ENCODE assay signal across 14 cellular contexts in genomic region chr4:24321151-24321550, GRCh38.
DNase-seq lines count a peak whose midpoint lies in the region; ATAC-seq lines count a peak whose summit lies in the region.
"Had no signal": no experiment of that assay in that cellular context is flagged by ENCODE, and none has a peak within 500 bp of the region (broad histone marks: within the 10 kb centered on the region; RNA-seq: fewer than 3 reads in every experiment).

No MANE protein-coding gene starts in this region.

- H3K27ac ChIP-seq in neuronal stem cell (replicated peaks; ENCODE audit: low read length): peak overlapping the region; percentile 44

- H3K79me1 ChIP-seq in neuronal stem cell (ENCODE audit: low read depth, low read length): no peaks in the 10 kb centered on the region

- no peak overlapping the region for H2BK5ac ChIP-seq in neuronal stem cell (ENCODE audit: low read length)

- H3K9me3 ChIP-seq in neuronal stem cell (replicated peaks in 1 of 2; ENCODE audit: control insufficient read depth in 2 of 2, insufficient read depth in 1 of 2, low read depth in 1 of 2, low read length in 2 of 2): no peaks in the 10 kb centered on the region
- H3K9me3 ChIP-seq: BE2C had no signal

- no peaks in the 10 kb centered on the region for H3K27me3 ChIP-seq in neuronal stem cell (ENCODE audit: control insufficient read depth in 3 of 3, insufficient read depth in 3 of 3, low read depth in 1 of 3, low read length in 3 of 3)

- H3K9ac ChIP-seq in neuronal stem cell (ENCODE audit: low read depth, low read length, poor library complexity): no peak overlapping the region

- WGBS in neuronal stem cell (ENCODE audit: extremely low coverage in 2 of 2, insufficient read length in 2 of 2, insufficient replicate concordance in 1 of 2), 2 donors: no CpG with 5 or more reads among the region's 6 CpGs

- no peak overlapping the region for H3K14ac ChIP-seq in neuronal stem cell (ENCODE audit: low read length)

- intact Hi-C loops in sciatic nerve (cut with DNase I): no loop called here

- no peak overlapping the region for H2BK15ac ChIP-seq in neuronal stem cell (ENCODE audit: low read length)

- no peak overlapping the region for H2BK120ac ChIP-seq in neuronal stem cell (ENCODE audit: low read depth, low read length)

- no peak overlapping the region for H4K91ac ChIP-seq in neuronal stem cell (ENCODE audit: low read depth, low read length, poor library complexity)

- no peaks in the 10 kb centered on the region for H3K36me3 ChIP-seq in neuronal stem cell (replicated peaks in 1 of 2; ENCODE audit: control insufficient read depth in 2 of 2, insufficient read depth in 2 of 2, low read length in 2 of 2)
- H3K36me3 ChIP-seq: BE2C had no signal

- peak overlapping the region; percentile 43 for H2AFZ ChIP-seq in neuronal stem cell (ENCODE audit: low read length)

- H2AK5ac ChIP-seq in neuronal stem cell (ENCODE audit: low read depth, low read length): no peak overlapping the region

- H3K4me2 ChIP-seq in neuronal stem cell (ENCODE audit: insufficient read depth, low read length, poor library complexity, severe bottlenecking): peak overlapping the region; percentile 46

- peaks cover 20 to 25% of the 10 kb centered on the region in 2 donors for H3K4me1 ChIP-seq in neuronal stem cell (ENCODE audit: control insufficient read depth in 2 of 2, insufficient read depth in 1 of 2, low read depth in 1 of 2, low read length in 2 of 2)
- H3K4me1 ChIP-seq: BE2C had no signal

- H3K4ac ChIP-seq in neuronal stem cell (ENCODE audit: low read length): no peak overlapping the region

- DNase-seq in EL (peak; percentile 8), NCI-H460 (ENCODE audit: extremely low read depth, low read depth) (peak; percentile 69), neuronal stem cell (ENCODE audit: low spot score) (no peak), sciatic nerve (ENCODE audit: low spot score) (no peak)
- DNase-seq in stimulated activated CD4-positive, alpha-beta T cell treated with anti-CD3 and anti-CD28 coated beads, Interleukin-2, amount 100 ng/mL, for 24 hours: no peak
- DNase-seq in activated CD4-positive, alpha-beta T cell treated with anti-CD3 and anti-CD28 coated beads, Interleukin-2, amount 50 U/mL, for 4 hours: no peak
- DNase-seq: BE2C; DMS79 treated with DMSO at 0.1 percent for 48 hours; glutamatergic neuron; kidney glomerular epithelial cell; right cardiac atrium; stimulated activated naive CD4-positive, alpha-beta T cell had no signal

- H3K18ac ChIP-seq in neuronal stem cell (ENCODE audit: low read length): no peak overlapping the region

- H4K8ac ChIP-seq in neuronal stem cell (ENCODE audit: low read depth, low read length): no peak overlapping the region

- no peak overlapping the region for H2BK12ac ChIP-seq in neuronal stem cell (ENCODE audit: low read length)

- peak overlapping the region in 1 of 2 donors; percentile 30 for H3K4me3 ChIP-seq in neuronal stem cell (ENCODE audit: low read length in 2 of 2)

- ATAC-seq in esophagus mucosa (peak; percentile 91), sciatic nerve (no peak), GM18909 (IDR thresholded peaks at IDR 0.05; ENCODE audit: poor library complexity, unreplicated experiment) (no peak)
- ATAC-seq: right cardiac atrium had no signal

- H3K23ac ChIP-seq in neuronal stem cell (ENCODE audit: low read depth, low read length, poor library complexity): no peak overlapping the region

Comparison
In these comparisons a context has a peak if more than half of its experiments do, and no peak if none do; other contexts are left out.
1. DNase-seq: peak in EL (single experiment) and NCI-H460 (single experiment); none in neuronal stem cell (single experiment), stimulated activated CD4-positive, alpha-beta T cell treated with anti-CD3 and anti-CD28 coated beads, Interleukin-2, amount 100 ng/mL, for 24 hours (0 of 2), sciatic nerve (single experiment) and activated CD4-positive, alpha-beta T cell treated with anti-CD3 and anti-CD28 coated beads, Interleukin-2, amount 50 U/mL, for 4 hours (0 of 2).